ENCODE assay signal across 1 cellular context in genomic region chr9:134245179-134245578, GRCh38.
TF ChIP-seq lines count a peak whose summit lies in the region.

No MANE protein-coding gene starts in this region.

TF ChIP-seq in GM12878, 131 proteins besides CTCF, POLR2A, EP300 and RAD21 (continued from another document):
- peak; percentile 59 for TF ChIP-seq BCL3 (IDR thresholded peaks at IDR 0.05; ENCODE audit: borderline replicate concordance, insufficient read depth, low read depth, low read length, poor library complexity, severe bottlenecking)
